Comparison of ENCODE assay signal across 1 cellular context in the genomic region with DNA sequence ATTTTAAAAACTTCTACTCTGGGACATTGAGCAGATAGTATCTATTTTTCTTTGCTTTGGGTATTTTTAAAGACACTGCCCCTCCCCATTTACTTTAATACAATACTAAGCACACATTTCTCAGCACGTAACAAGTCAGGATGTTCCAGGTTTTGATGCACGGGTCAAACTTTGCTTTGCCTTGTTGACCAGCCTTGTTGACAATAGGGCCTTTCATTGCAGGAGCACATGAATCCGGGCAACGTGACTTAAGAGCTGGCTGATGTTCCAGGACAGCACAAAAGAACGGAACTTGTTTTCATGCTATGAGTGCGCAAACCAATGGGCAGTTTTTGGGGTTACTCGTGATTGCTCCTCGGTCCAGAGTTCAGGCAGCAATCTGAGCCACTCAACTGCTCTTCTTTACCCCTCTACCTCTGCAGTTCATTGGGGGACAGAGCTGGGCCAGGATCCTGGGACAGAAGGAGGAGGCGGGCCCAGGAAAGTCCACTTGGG.
TF ChIP-seq lines count a peak whose summit lies in the region.

No MANE protein-coding gene starts in this region.

TF ChIP-seq in HepG2, 621 proteins besides CTCF, POLR2A, EP300 and RAD21 (continued from another document and continues in another):
- no peak for TF ChIP-seq NFAT5 (CRISPR knock-in tag; IDR thresholded peaks at IDR 0.05)
- peak; percentile 88 for TF ChIP-seq ZMAT3 (CRISPR knock-in tag; conservative IDR thresholded peaks at IDR 0.05)
- TF ChIP-seq, protein P1, sequence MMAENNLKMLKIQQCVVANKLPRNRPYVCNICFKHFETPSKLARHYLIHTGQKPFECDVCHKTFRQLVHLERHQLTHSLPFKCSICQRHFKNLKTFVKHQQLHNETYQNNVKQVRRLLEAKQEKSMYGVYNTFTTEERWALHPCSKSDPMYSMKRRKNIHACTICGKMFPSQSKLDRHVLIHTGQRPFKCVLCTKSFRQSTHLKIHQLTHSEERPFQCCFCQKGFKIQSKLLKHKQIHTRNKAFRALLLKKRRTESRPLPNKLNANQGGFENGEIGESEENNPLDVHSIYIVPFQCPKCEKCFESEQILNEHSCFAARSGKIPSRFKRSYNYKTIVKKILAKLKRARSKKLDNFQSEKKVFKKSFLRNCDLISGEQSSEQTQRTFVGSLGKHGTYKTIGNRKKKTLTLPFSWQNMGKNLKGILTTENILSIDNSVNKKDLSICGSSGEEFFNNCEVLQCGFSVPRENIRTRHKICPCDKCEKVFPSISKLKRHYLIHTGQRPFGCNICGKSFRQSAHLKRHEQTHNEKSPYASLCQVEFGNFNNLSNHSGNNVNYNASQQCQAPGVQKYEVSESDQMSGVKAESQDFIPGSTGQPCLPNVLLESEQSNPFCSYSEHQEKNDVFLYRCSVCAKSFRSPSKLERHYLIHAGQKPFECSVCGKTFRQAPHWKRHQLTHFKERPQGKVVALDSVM (CRISPR knock-in tag; IDR thresholded peaks at IDR 0.05): peak; percentile 63
- TF ChIP-seq SP1 (IDR thresholded peaks at IDR 0.05): no peak
- peak; percentile 62 for TF ChIP-seq SP1 (CRISPR knock-in tag; IDR thresholded peaks at IDR 0.05)
- peak; percentile 91 for TF ChIP-seq ZMYM2 (CRISPR knock-in tag; IDR thresholded peaks at IDR 0.05)
- TF ChIP-seq PRMT3 (CRISPR knock-in tag; IDR thresholded peaks at IDR 0.05; ENCODE audit: borderline replicate concordance, low read depth): peak; percentile 29; the same call in 1 of the 2 replicates
- no peak for TF ChIP-seq SCMH1 (CRISPR knock-in tag; IDR thresholded peaks at IDR 0.05; ENCODE audit: borderline replicate concordance)
- TF ChIP-seq MAZ (IDR thresholded peaks at IDR 0.05; ENCODE audit: borderline replicate concordance, low read depth, low read length): no peak
- no peak for TF ChIP-seq MAZ (CRISPR knock-in tag; IDR thresholded peaks at IDR 0.05; ENCODE audit: low read depth)
- TF ChIP-seq HDAC6 (IDR thresholded peaks at IDR 0.05; ENCODE audit: low read depth, low read length): no peak
- no peak for TF ChIP-seq ADNP (CRISPR knock-in tag; IDR thresholded peaks at IDR 0.05)
- TF ChIP-seq ZNF282 (IDR thresholded peaks at IDR 0.05; ENCODE audit: partially characterized antibody): no peak
- peak; percentile 94 for TF ChIP-seq ZGPAT (CRISPR knock-in tag; IDR thresholded peaks at IDR 0.05)
- TF ChIP-seq, protein P2, sequence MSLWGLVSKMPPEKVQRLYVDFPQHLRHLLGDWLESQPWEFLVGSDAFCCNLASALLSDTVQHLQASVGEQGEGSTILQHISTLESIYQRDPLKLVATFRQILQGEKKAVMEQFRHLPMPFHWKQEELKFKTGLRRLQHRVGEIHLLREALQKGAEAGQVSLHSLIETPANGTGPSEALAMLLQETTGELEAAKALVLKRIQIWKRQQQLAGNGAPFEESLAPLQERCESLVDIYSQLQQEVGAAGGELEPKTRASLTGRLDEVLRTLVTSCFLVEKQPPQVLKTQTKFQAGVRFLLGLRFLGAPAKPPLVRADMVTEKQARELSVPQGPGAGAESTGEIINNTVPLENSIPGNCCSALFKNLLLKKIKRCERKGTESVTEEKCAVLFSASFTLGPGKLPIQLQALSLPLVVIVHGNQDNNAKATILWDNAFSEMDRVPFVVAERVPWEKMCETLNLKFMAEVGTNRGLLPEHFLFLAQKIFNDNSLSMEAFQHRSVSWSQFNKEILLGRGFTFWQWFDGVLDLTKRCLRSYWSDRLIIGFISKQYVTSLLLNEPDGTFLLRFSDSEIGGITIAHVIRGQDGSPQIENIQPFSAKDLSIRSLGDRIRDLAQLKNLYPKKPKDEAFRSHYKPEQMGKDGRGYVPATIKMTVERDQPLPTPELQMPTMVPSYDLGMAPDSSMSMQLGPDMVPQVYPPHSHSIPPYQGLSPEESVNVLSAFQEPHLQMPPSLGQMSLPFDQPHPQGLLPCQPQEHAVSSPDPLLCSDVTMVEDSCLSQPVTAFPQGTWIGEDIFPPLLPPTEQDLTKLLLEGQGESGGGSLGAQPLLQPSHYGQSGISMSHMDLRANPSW (CRISPR knock-in tag; IDR thresholded peaks at IDR 0.05; ENCODE audit: borderline replicate concordance): peak; percentile 83; the same call in 1 of the 2 replicates
- no peak for TF ChIP-seq ZNF530 (CRISPR knock-in tag; IDR thresholded peaks at IDR 0.05; ENCODE audit: low read depth)
- TF ChIP-seq ZNF335 (CRISPR knock-in tag; IDR thresholded peaks at IDR 0.05): peak; percentile 72; the same call in 1 of the 2 replicates
- peak; percentile 96 for TF ChIP-seq FOXJ3 (CRISPR knock-in tag; IDR thresholded peaks at IDR 0.05; ENCODE audit: borderline replicate concordance)
- peak; percentile 89 for TF ChIP-seq ARID3A (IDR thresholded peaks at IDR 0.05; ENCODE audit: low read depth, low read length)
- peak; percentile 68; the same call in 1 of the 2 replicates for TF ChIP-seq ZNF788 (CRISPR knock-in tag; IDR thresholded peaks at IDR 0.05; ENCODE audit: borderline replicate concordance)
- TF ChIP-seq, protein P3, sequence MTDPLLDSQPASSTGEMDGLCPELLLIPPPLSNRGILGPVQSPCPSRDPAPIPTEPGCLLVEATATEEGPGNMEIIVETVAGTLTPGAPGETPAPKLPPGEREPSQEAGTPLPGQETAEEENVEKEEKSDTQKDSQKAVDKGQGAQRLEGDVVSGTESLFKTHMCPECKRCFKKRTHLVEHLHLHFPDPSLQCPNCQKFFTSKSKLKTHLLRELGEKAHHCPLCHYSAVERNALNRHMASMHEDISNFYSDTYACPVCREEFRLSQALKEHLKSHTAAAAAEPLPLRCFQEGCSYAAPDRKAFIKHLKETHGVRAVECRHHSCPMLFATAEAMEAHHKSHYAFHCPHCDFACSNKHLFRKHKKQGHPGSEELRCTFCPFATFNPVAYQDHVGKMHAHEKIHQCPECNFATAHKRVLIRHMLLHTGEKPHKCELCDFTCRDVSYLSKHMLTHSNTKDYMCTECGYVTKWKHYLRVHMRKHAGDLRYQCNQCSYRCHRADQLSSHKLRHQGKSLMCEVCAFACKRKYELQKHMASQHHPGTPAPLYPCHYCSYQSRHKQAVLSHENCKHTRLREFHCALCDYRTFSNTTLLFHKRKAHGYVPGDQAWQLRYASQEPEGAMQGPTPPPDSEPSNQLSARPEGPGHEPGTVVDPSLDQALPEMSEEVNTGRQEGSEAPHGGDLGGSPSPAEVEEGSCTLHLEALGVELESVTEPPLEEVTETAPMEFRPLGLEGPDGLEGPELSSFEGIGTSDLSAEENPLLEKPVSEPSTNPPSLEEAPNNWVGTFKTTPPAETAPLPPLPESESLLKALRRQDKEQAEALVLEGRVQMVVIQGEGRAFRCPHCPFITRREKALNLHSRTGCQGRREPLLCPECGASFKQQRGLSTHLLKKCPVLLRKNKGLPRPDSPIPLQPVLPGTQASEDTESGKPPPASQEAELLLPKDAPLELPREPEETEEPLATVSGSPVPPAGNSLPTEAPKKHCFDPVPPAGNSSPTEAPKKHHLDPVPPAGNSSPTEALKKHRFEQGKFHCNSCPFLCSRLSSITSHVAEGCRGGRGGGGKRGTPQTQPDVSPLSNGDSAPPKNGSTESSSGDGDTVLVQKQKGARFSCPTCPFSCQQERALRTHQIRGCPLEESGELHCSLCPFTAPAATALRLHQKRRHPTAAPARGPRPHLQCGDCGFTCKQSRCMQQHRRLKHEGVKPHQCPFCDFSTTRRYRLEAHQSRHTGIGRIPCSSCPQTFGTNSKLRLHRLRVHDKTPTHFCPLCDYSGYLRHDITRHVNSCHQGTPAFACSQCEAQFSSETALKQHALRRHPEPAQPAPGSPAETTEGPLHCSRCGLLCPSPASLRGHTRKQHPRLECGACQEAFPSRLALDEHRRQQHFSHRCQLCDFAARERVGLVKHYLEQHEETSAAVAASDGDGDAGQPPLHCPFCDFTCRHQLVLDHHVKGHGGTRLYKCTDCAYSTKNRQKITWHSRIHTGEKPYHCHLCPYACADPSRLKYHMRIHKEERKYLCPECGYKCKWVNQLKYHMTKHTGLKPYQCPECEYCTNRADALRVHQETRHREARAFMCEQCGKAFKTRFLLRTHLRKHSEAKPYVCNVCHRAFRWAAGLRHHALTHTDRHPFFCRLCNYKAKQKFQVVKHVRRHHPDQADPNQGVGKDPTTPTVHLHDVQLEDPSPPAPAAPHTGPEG (CRISPR knock-in tag; IDR thresholded peaks at IDR 0.05): peak; percentile 67; the same call in 1 of the 2 replicates
- peak; percentile 77 for TF ChIP-seq ZNF644 (CRISPR knock-in tag; IDR thresholded peaks at IDR 0.05; ENCODE audit: low read depth)
- TF ChIP-seq ZNF326 (CRISPR knock-in tag; IDR thresholded peaks at IDR 0.05; ENCODE audit: borderline replicate concordance): no peak
- no peak for TF ChIP-seq ZNF24 (IDR thresholded peaks at IDR 0.05)
- no peak for TF ChIP-seq ZNF570 (CRISPR knock-in tag; IDR thresholded peaks at IDR 0.05; ENCODE audit: borderline replicate concordance)
- TF ChIP-seq ZC3H4 (CRISPR knock-in tag; IDR thresholded peaks at IDR 0.05; ENCODE audit: borderline replicate concordance): no peak
- TF ChIP-seq, protein P4, sequence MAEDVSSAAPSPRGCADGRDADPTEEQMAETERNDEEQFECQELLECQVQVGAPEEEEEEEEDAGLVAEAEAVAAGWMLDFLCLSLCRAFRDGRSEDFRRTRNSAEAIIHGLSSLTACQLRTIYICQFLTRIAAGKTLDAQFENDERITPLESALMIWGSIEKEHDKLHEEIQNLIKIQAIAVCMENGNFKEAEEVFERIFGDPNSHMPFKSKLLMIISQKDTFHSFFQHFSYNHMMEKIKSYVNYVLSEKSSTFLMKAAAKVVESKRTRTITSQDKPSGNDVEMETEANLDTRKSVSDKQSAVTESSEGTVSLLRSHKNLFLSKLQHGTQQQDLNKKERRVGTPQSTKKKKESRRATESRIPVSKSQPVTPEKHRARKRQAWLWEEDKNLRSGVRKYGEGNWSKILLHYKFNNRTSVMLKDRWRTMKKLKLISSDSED (CRISPR knock-in tag; IDR thresholded peaks at IDR 0.05): no peak
- TF ChIP-seq, protein P5, sequence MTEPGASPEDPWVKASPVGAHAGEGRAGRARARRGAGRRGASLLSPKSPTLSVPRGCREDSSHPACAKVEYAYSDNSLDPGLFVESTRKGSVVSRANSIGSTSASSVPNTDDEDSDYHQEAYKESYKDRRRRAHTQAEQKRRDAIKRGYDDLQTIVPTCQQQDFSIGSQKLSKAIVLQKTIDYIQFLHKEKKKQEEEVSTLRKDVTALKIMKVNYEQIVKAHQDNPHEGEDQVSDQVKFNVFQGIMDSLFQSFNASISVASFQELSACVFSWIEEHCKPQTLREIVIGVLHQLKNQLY (CRISPR knock-in tag; IDR thresholded peaks at IDR 0.05): peak; percentile 95
- peak; percentile 77 for TF ChIP-seq GATAD1 (CRISPR knock-in tag; IDR thresholded peaks at IDR 0.05)
- TF ChIP-seq ZNF10 (CRISPR knock-in tag; IDR thresholded peaks at IDR 0.05; ENCODE audit: borderline replicate concordance, low read depth): no peak
- peak; percentile 80 for TF ChIP-seq KAT8 (CRISPR knock-in tag; IDR thresholded peaks at IDR 0.05)
- peak; percentile 42; the same call in 1 of the 2 replicates for TF ChIP-seq PHF8 (CRISPR knock-in tag; IDR thresholded peaks at IDR 0.05)
- TF ChIP-seq SNAPC2 (CRISPR knock-in tag; IDR thresholded peaks at IDR 0.05): peak; percentile 95
- peak; percentile 65; the same call in 1 of the 2 replicates for TF ChIP-seq ZBTB3 (CRISPR knock-in tag; IDR thresholded peaks at IDR 0.05; ENCODE audit: borderline replicate concordance, low read depth)
- peak; percentile 68; the same call in 1 of the 2 replicates for TF ChIP-seq TBX3 (IDR thresholded peaks at IDR 0.05; ENCODE audit: borderline replicate concordance)
